In the genomic region with DNA sequence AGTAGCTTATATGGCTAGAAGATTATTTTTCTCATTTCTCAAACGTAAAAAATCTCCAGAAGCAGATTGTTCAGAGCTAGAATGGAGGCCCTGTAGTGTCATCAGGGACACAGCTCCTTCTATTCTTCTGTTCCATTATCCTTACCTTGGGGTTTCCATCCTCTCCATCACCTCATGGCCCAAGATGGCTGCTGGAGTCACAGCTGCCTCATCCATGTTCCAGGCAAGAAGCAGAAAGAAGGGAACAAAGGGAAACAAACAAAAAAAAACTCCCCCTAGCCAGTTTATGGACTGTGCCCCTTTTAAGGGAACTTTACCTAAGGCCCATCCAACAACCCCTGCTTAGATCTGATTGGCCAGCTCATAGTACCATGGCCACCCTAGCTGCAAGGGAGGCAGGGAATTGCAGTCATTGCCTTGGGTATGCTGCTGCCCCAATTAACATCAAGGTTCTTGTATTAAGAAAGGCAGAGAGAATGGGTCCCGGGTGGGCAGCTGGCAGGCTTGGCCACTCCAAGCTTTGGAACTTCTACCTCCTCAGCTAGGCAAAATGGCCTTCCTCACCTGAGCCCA, we compare ENCODE assay signal across 2 cellular contexts.
TF ChIP-seq lines count a peak whose summit lies in the region.

No MANE protein-coding gene starts in this region.

TF ChIP-seq in HepG2, 621 proteins besides CTCF, POLR2A, EP300 and RAD21:
- TF ChIP-seq, protein P1, sequence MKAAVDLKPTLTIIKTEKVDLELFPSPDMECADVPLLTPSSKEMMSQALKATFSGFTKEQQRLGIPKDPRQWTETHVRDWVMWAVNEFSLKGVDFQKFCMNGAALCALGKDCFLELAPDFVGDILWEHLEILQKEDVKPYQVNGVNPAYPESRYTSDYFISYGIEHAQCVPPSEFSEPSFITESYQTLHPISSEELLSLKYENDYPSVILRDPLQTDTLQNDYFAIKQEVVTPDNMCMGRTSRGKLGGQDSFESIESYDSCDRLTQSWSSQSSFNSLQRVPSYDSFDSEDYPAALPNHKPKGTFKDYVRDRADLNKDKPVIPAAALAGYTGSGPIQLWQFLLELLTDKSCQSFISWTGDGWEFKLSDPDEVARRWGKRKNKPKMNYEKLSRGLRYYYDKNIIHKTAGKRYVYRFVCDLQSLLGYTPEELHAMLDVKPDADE (CRISPR knock-in tag; IDR thresholded peaks at IDR 0.05), result no peak
- TF ChIP-seq, protein P2, sequence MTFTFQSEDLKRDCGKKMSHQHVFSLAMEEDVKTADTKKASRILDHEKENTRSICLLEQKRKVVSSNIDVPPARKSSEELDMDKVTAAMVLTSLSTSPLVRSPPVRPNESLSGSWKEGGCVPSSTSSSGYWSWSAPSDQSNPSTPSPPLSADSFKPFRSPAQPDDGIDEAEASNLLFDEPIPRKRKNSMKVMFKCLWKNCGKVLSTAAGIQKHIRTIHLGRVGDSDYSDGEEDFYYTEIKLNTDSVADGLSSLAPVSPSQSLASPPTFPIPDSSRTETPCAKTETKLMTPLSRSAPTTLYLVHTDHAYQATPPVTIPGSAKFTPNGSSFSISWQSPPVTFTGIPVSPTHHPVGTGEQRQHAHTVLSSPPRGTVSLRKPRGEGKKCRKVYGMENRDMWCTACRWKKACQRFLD (CRISPR knock-in tag; IDR thresholded peaks at IDR 0.05; ENCODE audit: borderline replicate concordance), result no peak
- TF ChIP-seq AGO2 (optimal IDR thresholded peaks at IDR 0.05; ENCODE audit: low read depth, low read length) (peak; percentile 7), ZNF569 (CRISPR knock-in tag; IDR thresholded peaks at IDR 0.05; ENCODE audit: borderline replicate concordance) (no peak)
TF ChIP-seq in HepG2: peak in this region for 1.

TF ChIP-seq in WTC11, 78 proteins besides CTCF, POLR2A, EP300 and RAD21:
- TF ChIP-seq, protein P3, sequence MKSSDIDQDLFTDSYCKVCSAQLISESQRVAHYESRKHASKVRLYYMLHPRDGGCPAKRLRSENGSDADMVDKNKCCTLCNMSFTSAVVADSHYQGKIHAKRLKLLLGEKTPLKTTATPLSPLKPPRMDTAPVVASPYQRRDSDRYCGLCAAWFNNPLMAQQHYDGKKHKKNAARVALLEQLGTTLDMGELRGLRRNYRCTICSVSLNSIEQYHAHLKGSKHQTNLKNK (CRISPR knock-in tag; IDR thresholded peaks at IDR 0.05), result no peak
- TF ChIP-seq, protein P4, sequence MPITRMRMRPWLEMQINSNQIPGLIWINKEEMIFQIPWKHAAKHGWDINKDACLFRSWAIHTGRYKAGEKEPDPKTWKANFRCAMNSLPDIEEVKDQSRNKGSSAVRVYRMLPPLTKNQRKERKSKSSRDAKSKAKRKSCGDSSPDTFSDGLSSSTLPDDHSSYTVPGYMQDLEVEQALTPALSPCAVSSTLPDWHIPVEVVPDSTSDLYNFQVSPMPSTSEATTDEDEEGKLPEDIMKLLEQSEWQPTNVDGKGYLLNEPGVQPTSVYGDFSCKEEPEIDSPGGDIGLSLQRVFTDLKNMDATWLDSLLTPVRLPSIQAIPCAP (CRISPR knock-in tag; IDR thresholded peaks at IDR 0.05), result no peak
- TF ChIP-seq, protein P5, sequence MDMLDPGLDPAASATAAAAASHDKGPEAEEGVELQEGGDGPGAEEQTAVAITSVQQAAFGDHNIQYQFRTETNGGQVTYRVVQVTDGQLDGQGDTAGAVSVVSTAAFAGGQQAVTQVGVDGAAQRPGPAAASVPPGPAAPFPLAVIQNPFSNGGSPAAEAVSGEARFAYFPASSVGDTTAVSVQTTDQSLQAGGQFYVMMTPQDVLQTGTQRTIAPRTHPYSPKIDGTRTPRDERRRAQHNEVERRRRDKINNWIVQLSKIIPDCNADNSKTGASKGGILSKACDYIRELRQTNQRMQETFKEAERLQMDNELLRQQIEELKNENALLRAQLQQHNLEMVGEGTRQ (CRISPR knock-in tag; IDR thresholded peaks at IDR 0.05), result no peak
- no peak for TF ChIP-seq SP1 (CRISPR knock-in tag; conservative IDR thresholded peaks at IDR 0.05)
- TF ChIP-seq RORB (CRISPR knock-in tag; IDR thresholded peaks at IDR 0.05), result no peak
- TF ChIP-seq GTF2I (CRISPR knock-in tag; conservative IDR thresholded peaks at IDR 0.05), result 0 out of 2 replicates have a peak, but pooled peaks have one; percentile 18
